In genomic region chr5:137280656-137281055, GRCh38 we compare ENCODE assay signal across 19 cellular contexts.
DNase-seq lines count a peak whose midpoint lies in the region; ATAC-seq and TF ChIP-seq lines count a peak whose summit lies in the region.
"Had no signal": no experiment of that assay in that cellular context is flagged by ENCODE, and none has a peak within 500 bp of the region (broad histone marks: within the 10 kb centered on the region; RNA-seq: fewer than 3 reads in every experiment).

No MANE protein-coding gene starts in this region.

- no CpG with 5 or more reads among the region's 3 CpGs for WGBS in mesendoderm (ENCODE audit: extremely low coverage, insufficient coverage, low lambda C conversion rate)

- no peak overlapping the region for H3K4ac ChIP-seq in mesendoderm (ENCODE audit: low read depth, low read length)

- H2BK120ac ChIP-seq in mesendoderm (ENCODE audit: low read depth, low read length), result no peak overlapping the region

- no peaks in the 10 kb centered on the region for H3K36me3 ChIP-seq in mesendoderm (ENCODE audit: control insufficient read depth, insufficient read depth, low read length)
- H3K36me3 ChIP-seq: HAP-1 had no signal

- H4K8ac ChIP-seq in mesendoderm (ENCODE audit: low read depth, low read length), result no peak overlapping the region

- H2BK5ac ChIP-seq in mesendoderm (ENCODE audit: low read length), result no peak overlapping the region

- H3K4me3 ChIP-seq in mesendoderm (ENCODE audit: low read length), result no peak overlapping the region
- H3K4me3 ChIP-seq: HAP-1 had no signal

- H3K4me1 ChIP-seq in mesendoderm (ENCODE audit: control insufficient read depth, low read depth, low read length), result no peaks in the 10 kb centered on the region
- H3K4me1 ChIP-seq: HAP-1 had no signal

- no peak for TF ChIP-seq CTCF in VCaP (conservative IDR thresholded peaks at IDR 0.05)

- no peaks in the 10 kb centered on the region for H3K79me2 ChIP-seq in mesendoderm (ENCODE audit: control insufficient read depth, insufficient read depth, low read length)

- ATAC-seq in GM21515 (IDR thresholded peaks at IDR 0.05; ENCODE audit: unreplicated experiment), result no peak
- ATAC-seq: Panc1, SK-N-SH treated with all-trans-retinoic acid at 6 μM for 48 hours had no signal

- H3K27me3 ChIP-seq in mesendoderm (ENCODE audit: insufficient read depth, low read length, poor library complexity), result no peaks in the 10 kb centered on the region

- no peaks in the 10 kb centered on the region for H3K79me1 ChIP-seq in mesendoderm (ENCODE audit: low read length)

- H3K27ac ChIP-seq in VCaP (peak overlapping the region; percentile 91), mesendoderm (ENCODE audit: low read depth, low read length) (no peak overlapping the region)
- H3K27ac ChIP-seq: KMS-11 had no signal

- H2BK15ac ChIP-seq in mesendoderm (replicated peaks; ENCODE audit: low read depth), result no peak overlapping the region

- H3K9ac ChIP-seq in mesendoderm (ENCODE audit: low read length), result no peak overlapping the region
- H3K9ac ChIP-seq: KMS-11 had no signal

- no peak overlapping the region for H3K56ac ChIP-seq in mesendoderm (ENCODE audit: low read length)

- peak; percentile 21 for DNase-seq in AG08396 (ENCODE audit: low spot score)
- peak; percentile 49 for DNase-seq in M059J (ENCODE audit: low read depth)
- DNase-seq in mesendoderm, result peak; percentile 68
- DNase-seq in activated CD4-positive, alpha-beta T cell treated with anti-CD3 and anti-CD28 coated beads, Interleukin-2, amount 50 U/mL, for 1 hour, result no peak
- DNase-seq in kidney glomerular epithelial cell (lab: John Stamatoyannopoulos, UW), result no peak
- DNase-seq in NCI-H1436 treated with DMSO at 0.1 percent for 48 hours (lab: John Stamatoyannopoulos, UW), result no peak
- DNase-seq: DMS53, EL, MV-4-11, NCI-H1105 treated with DMSO at 0.1 percent for 48 hours, NCI-H1694 treated with DMSO at 0.1 percent for 48 hours, NCI-H2107, SIG-M5 had no signal

- H3K4me2 ChIP-seq in mesendoderm (ENCODE audit: low read length), result no peak overlapping the region
- H3K4me2 ChIP-seq: KMS-11 had no signal

- no peak overlapping the region for H4K5ac ChIP-seq in mesendoderm (ENCODE audit: low read length)

- no peak overlapping the region for H3K18ac ChIP-seq in mesendoderm (ENCODE audit: low read length)

- H3K23ac ChIP-seq in mesendoderm (ENCODE audit: low read length), result no peak overlapping the region

- H2AK5ac ChIP-seq in mesendoderm (ENCODE audit: low read length), result no peak overlapping the region

Comparison
In these comparisons a context has a peak if more than half of its experiments do, and no peak if none do; other contexts are left out.
1. DNase-seq: peak in AG08396 (single experiment), M059J (single experiment) and mesendoderm (single experiment); none in activated CD4-positive, alpha-beta T cell treated with anti-CD3 and anti-CD28 coated beads, Interleukin-2, amount 50 U/mL, for 1 hour (single experiment), kidney glomerular epithelial cell (single experiment) and NCI-H1436 treated with DMSO at 0.1 percent for 48 hours (single experiment).